25 cellular contexts compared by ENCODE assay signal in genomic region chr15:23897576-23897975, GRCh38.
DNase-seq lines count a peak whose midpoint lies in the region; ATAC-seq, FAIRE-seq and TF ChIP-seq lines count a peak whose summit lies in the region.
"Had no signal": no experiment of that assay in that cellular context is flagged by ENCODE, and none has a peak within 500 bp of the region (broad histone marks: within the 10 kb centered on the region; RNA-seq: fewer than 3 reads in every experiment).

No MANE protein-coding gene starts in this region.

- H3K4me1 ChIP-seq in HUES6 (ENCODE audit: control insufficient read depth, insufficient read depth, low read length) = no peaks in the 10 kb centered on the region
- no peaks in the 10 kb centered on the region for H3K4me1 ChIP-seq in adipocyte (ENCODE audit: control insufficient read depth, insufficient read depth, low read length)
- peaks cover 0 to 8% (median 3%) of the 10 kb centered on the region in 5 donors for H3K4me1 ChIP-seq in subcutaneous abdominal adipose tissue (ENCODE audit: control insufficient read depth in 5 of 5, insufficient read depth in 5 of 5, low read length in 5 of 5)
- H3K4me1 ChIP-seq: heart right ventricle, spleen, tibial artery had no signal

- peaks cover 2% of the 10 kb centered on the region for H3K36me3 Mint-ChIP-seq in activated naive CD8-positive, alpha-beta T cell treated with anti-CD3 and anti-CD28 coated beads for 36 hours
- H3K36me3 Mint-ChIP-seq: CD4-positive, CD25-positive, alpha-beta regulatory T cell had no signal

- FAIRE-seq in GM12891 (lab: Jason Lieb, UNC) = no peak
- FAIRE-seq: bronchial epithelial cell had no signal

- H3K27ac ChIP-seq in HUES6 (ENCODE audit: low read depth, low read length) = no peak overlapping the region
- H3K27ac ChIP-seq in subcutaneous abdominal adipose tissue (ENCODE audit: low read depth, low read length) = no peak overlapping the region
- H3K27ac ChIP-seq: heart right ventricle, spleen, tibial artery had no signal

- no peaks in the 10 kb centered on the region for H3K27me3 ChIP-seq in HUES6 (ENCODE audit: control insufficient read depth, insufficient read depth, low read length)
- no peaks in the 10 kb centered on the region for H3K27me3 ChIP-seq in adipocyte (replicated peaks; ENCODE audit: control insufficient read depth, insufficient read depth, low read length)
- H3K27me3 ChIP-seq in subcutaneous abdominal adipose tissue (ENCODE audit: control insufficient read depth in 5 of 5, insufficient read depth in 4 of 5, low read length in 5 of 5) = no peaks in the 10 kb centered on the region
- H3K27me3 ChIP-seq: heart right ventricle, spleen, tibial artery had no signal

- ATAC-seq in left ventricle myocardium superior = peak; percentile 30
- ATAC-seq: mucosa of descending colon, PC-3 had no signal

- TF ChIP-seq POLR2A in GM12891 (IDR thresholded peaks at IDR 0.05; ENCODE audit: low read depth, low read length) = no peak

- H3K9ac ChIP-seq in HUES6 (ENCODE audit: low read length) (no peak overlapping the region), adipocyte (ENCODE audit: low read length) (no peak overlapping the region), subcutaneous abdominal adipose tissue (ENCODE audit: low read length in 5 of 5) (no peak overlapping the region)

- H3K9me3 Mint-ChIP-seq in activated naive CD8-positive, alpha-beta T cell treated with anti-CD3 and anti-CD28 coated beads for 36 hours = peaks cover 4% of the 10 kb centered on the region

- H3K4me3 ChIP-seq in HUES6 (ENCODE audit: low read depth, low read length) = peak overlapping the region; percentile 43; the same call in 1 of the 2 replicates
- H3K4me3 ChIP-seq in adipocyte (ENCODE audit: low read length) = peak overlapping the region; percentile 37
- peak overlapping the region; percentile 27 to 55 (median 52) for H3K4me3 ChIP-seq in subcutaneous abdominal adipose tissue (ENCODE audit: low read depth in 1 of 5, low read length in 5 of 5)
- H3K4me3 ChIP-seq: mucosa of descending colon, tibial artery had no signal

- peaks cover 8% of the 10 kb centered on the region for H3K27me3 Mint-ChIP-seq in activated naive CD8-positive, alpha-beta T cell treated with anti-CD3 and anti-CD28 coated beads for 36 hours
- H3K27me3 Mint-ChIP-seq: CD4-positive, CD25-positive, alpha-beta regulatory T cell had no signal

- no peak overlapping the region for H3K4me3 Mint-ChIP-seq in activated naive CD8-positive, alpha-beta T cell treated with anti-CD3 and anti-CD28 coated beads for 36 hours
- H3K4me3 Mint-ChIP-seq: CD4-positive, CD25-positive, alpha-beta regulatory T cell; dendritic cell treated with granulocyte-macrophage colony-stimulating factor and Interleukin-4, amounts not matched to agents 40 ng/mL and 50 ng/mL, for 4 days; immature natural killer cell; neural crest cell had no signal

- H3K4me1 Mint-ChIP-seq in activated naive CD8-positive, alpha-beta T cell treated with anti-CD3 and anti-CD28 coated beads for 36 hours = no peaks in the 10 kb centered on the region
- H3K4me1 Mint-ChIP-seq: CD4-positive, CD25-positive, alpha-beta regulatory T cell; immature natural killer cell; neural crest cell had no signal

- H3K27ac Mint-ChIP-seq in activated naive CD8-positive, alpha-beta T cell treated with anti-CD3 and anti-CD28 coated beads for 36 hours = no peak overlapping the region
- H3K27ac Mint-ChIP-seq: CD4-positive, CD25-positive, alpha-beta regulatory T cell; dendritic cell treated with granulocyte-macrophage colony-stimulating factor and Interleukin-4, amounts not matched to agents 40 ng/mL and 50 ng/mL, for 4 days; immature natural killer cell had no signal

- H3K36me3 ChIP-seq in HUES6 (ENCODE audit: control insufficient read depth, insufficient read depth, low read length) (no peaks in the 10 kb centered on the region), adipocyte (ENCODE audit: control insufficient read depth, insufficient read depth, low read length, severe bottlenecking) (no peaks in the 10 kb centered on the region), subcutaneous abdominal adipose tissue (ENCODE audit: control insufficient read depth in 5 of 5, insufficient read depth in 5 of 5, low read length in 5 of 5) (no peaks in the 10 kb centered on the region)
- H3K36me3 ChIP-seq: heart right ventricle, spleen, tibial artery had no signal

- H3K9me3 ChIP-seq in HUES6 (ENCODE audit: control insufficient read depth, insufficient read depth, low read depth, low read length) (peaks cover 15% of the 10 kb centered on the region; the same call in 1 of the 2 replicates), adipocyte (ENCODE audit: control insufficient read depth, low read length) (no peaks in the 10 kb centered on the region), subcutaneous abdominal adipose tissue (ENCODE audit: control insufficient read depth in 5 of 5, low read length in 5 of 5) (peaks cover 0 to 4% (median 0%) of the 10 kb centered on the region in 5 donors)
- H3K9me3 ChIP-seq: mucosa of descending colon, tibial artery had no signal

- intact Hi-C loops in left ventricle myocardium superior (cut with micrococcal nuclease) = no loop called here

- no peak for DNase-seq in adipocyte (ENCODE audit: low read depth)
- no peak for DNase-seq in left ventricle myocardium superior
- DNase-seq in NCI-H1092 treated with DMSO at 0.1 percent for 48 hours (lab: John Stamatoyannopoulos, UW) = no peak
- DNase-seq in activated CD8-positive, alpha-beta memory T cell treated with anti-CD3 and anti-CD28 coated beads, Interleukin-2, amount 50 U/mL, for 4 hours = no peak
- no peak for DNase-seq in activated naive CD8-positive, alpha-beta T cell treated with anti-CD3 and anti-CD28 coated beads for 36 hours
- DNase-seq in GM12891 (ENCODE audit: insufficient read length, low spot score) = no peak
- DNase-seq: activated effector memory CD4-positive, alpha-beta T cell treated with Interleukin-2 at 50 U/mL for 16 hours; CD4-positive, CD25-positive, alpha-beta regulatory T cell; DMS 273 treated with DMSO at 0.1 percent for 48 hours; immature natural killer cell; mucosa of descending colon; MV-4-11; NCI-H1694 treated with DMSO at 0.1 percent for 48 hours; NCI-H2171 treated with DMSO at 0.1 percent for 48 hours; PC-3; spleen; stimulated activated CD4-positive, alpha-beta T cell treated with anti-CD3 and anti-CD28 coated beads, Interleukin-4, amount 100 ng/mL, for 1 hour; stimulated activated naive CD4-positive, alpha-beta T cell treated with Interleukin-2 at 50 U/mL for 16 hours; tibial artery had no signal

TF ChIP-seq in GM12891, 5 proteins besides CTCF, POLR2A, EP300 and RAD21:
- no peak for TF ChIP-seq TAF1 (IDR thresholded peaks at IDR 0.05; ENCODE audit: low read depth, low read length)
- no peak for TF ChIP-seq SPI1 (IDR thresholded peaks at IDR 0.05; ENCODE audit: low read depth, low read length)
- no peak for TF ChIP-seq PAX5 (IDR thresholded peaks at IDR 0.05; ENCODE audit: insufficient read depth, low read length, severe bottlenecking)
- no peak for TF ChIP-seq POLR2AphosphoS5 (IDR thresholded peaks at IDR 0.05; ENCODE audit: low read depth, low read length)
- no peak for TF ChIP-seq POU2F2 (IDR thresholded peaks at IDR 0.05; ENCODE audit: low read depth, low read length)
TF ChIP-seq in GM12891: peak in this region for 0.
